In the genomic region with DNA sequence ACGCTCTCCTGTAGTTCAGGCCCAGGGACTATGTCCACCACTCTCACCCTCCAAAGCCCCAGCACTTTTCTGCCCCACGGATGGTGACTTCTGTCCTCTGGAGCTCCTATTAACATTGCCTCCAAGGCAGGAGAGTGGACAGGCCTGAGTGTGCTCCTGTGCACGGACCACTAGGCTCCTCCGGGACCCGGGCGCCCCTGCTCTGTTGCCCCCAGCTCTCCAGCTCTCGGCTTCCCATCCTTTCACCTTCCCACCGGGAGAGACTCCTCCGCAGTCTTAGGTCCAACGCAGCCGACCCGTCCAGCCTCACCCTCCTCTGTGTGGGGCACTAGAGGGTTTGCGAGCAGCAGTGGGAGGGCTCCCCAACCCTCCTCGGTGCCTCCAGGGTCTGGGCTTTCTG, we compare ENCODE assay signal across 17 cellular contexts. TPM values are rescaled to one million over a fixed set of nuclear protein-coding genes. Genes with fewer than 3 reads are reported as not detected.
DNase-seq lines count a peak whose midpoint lies in the region; FAIRE-seq and TF ChIP-seq lines count a peak whose summit lies in the region.
"Had no signal": no experiment of that assay in that cellular context is flagged by ENCODE, and none has a peak within 500 bp of the region (broad histone marks: within the 10 kb centered on the region; RNA-seq: fewer than 3 reads in every experiment).

No MANE protein-coding gene starts in this region.

- FAIRE-seq in frontal cortex (lab: Jason Lieb, UNC): no peak
- FAIRE-seq in urothelium cell line (lab: Jason Lieb, UNC): no peak
- FAIRE-seq: GM18507 had no signal

- intact Hi-C loops in MCF 10A (cut with micrococcal nuclease) (loop anchor here (10.0 kb wide), 1 partner anchor 159 kb away; no protein-coding TSS in a partner anchor), mammary epithelial cell (cut with micrococcal nuclease) (no loop called here)

- H3K27me3 Mint-ChIP-seq in MCF 10A (ENCODE audit: insufficient read depth, unreplicated experiment): no peaks in the 10 kb centered on the region
- no peaks in the 10 kb centered on the region for H3K27me3 Mint-ChIP-seq in endodermal cell (ENCODE audit: insufficient read depth)
- H3K27me3 Mint-ChIP-seq in type B pancreatic cell: no peaks in the 10 kb centered on the region
- H3K27me3 Mint-ChIP-seq: stimulated activated naive CD8-positive, alpha-beta T cell treated with anti-CD3 and anti-CD28 coated beads, Interleukin-15, Interleukin-2, amounts not matched to agents 100 ng/mL and 50 ng/mL, for 24 hours had no signal

- dilution Hi-C loops in mammary epithelial cell (cut with HindIII; ENCODE audit: low sequenced_read_pairs): loop anchor here (5.0 kb wide), 2 partner anchors 57 to 58 kb away; partner anchors contain the start of gene LGALS7

- BruUV-seq in MCF 10A (replicated peaks; lab: Mats Ljungman, UMichigan): no TSS peak
- no TSS peak for BruUV-seq in mammary epithelial cell (replicated peaks; lab: Mats Ljungman, UMichigan)

- H2AFZ ChIP-seq in mammary epithelial cell (ENCODE audit: low read depth, low read length): no peak overlapping the region
- H2AFZ ChIP-seq in osteoblast (ENCODE audit: low read length): no peak overlapping the region

- in situ Hi-C loops in mammary epithelial cell (cut with MboI; ENCODE audit: low sequenced_read_pairs in 2 of 2): loop anchor here in 1 of 2 donors (10.0 kb wide), 1 partner anchor 169 kb away; no protein-coding TSS in a partner anchor

- H3K79me2 ChIP-seq in mammary epithelial cell (ENCODE audit: insufficient read depth, low read length) (peaks cover 75% of the 10 kb centered on the region), osteoblast (ENCODE audit: insufficient read depth, low read length) (peaks cover 77% of the 10 kb centered on the region)

- peaks cover 45% of the 10 kb centered on the region for H3K4me1 ChIP-seq in mammary epithelial cell (ENCODE audit: insufficient read depth, low read length)
- no peaks in the 10 kb centered on the region for H3K4me1 ChIP-seq in endodermal cell (ENCODE audit: control insufficient read depth, insufficient read depth, low read length)
- peaks cover 29% of the 10 kb centered on the region for H3K4me1 ChIP-seq in osteoblast (ENCODE audit: insufficient read depth, low read length)

- no peaks in the 10 kb centered on the region for H3K9me3 ChIP-seq in mammary epithelial cell (replicated peaks; ENCODE audit: insufficient read depth, low read length)
- H3K9me3 ChIP-seq in endodermal cell (ENCODE audit: control insufficient read depth, low read length): no peaks in the 10 kb centered on the region
- H3K9me3 ChIP-seq in osteoblast (ENCODE audit: low read depth, low read length): no peaks in the 10 kb centered on the region

- no peak overlapping the region for H3K27ac Mint-ChIP-seq in MCF 10A (ENCODE audit: low read depth, unreplicated experiment)
- H3K27ac Mint-ChIP-seq in endodermal cell: peak overlapping the region; percentile 78
- H3K27ac Mint-ChIP-seq in type B pancreatic cell: peak overlapping the region; percentile 63
- H3K27ac Mint-ChIP-seq: activated T-helper 2 cell treated with anti-CD3 and anti-CD28 coated beads, Interferon-gamma antibody, Interleukin-2, Interleukin-4, amounts not matched to agents 10 μg/mL and 5 μg/mL and 100 μg/mL, durations not matched to agents 14 hours and 24 hours and 36 hours; CD8-positive, alpha-beta T cell; stimulated activated naive CD8-positive, alpha-beta T cell treated with anti-CD3 and anti-CD28 coated beads, Interleukin-15, Interleukin-2, amounts not matched to agents 100 ng/mL and 50 ng/mL, for 24 hours had no signal

- 88% methylated on average over 9 of the region's 14 CpGs for WGBS in mammary epithelial cell (ENCODE audit: low coverage, missing lambda C conversion rate)
- WGBS in endodermal cell (ENCODE audit: insufficient coverage in 1 of 2, insufficient read length in 1 of 2), 2 experiments: 67 to 89% methylated on average over 3 to 14 of the region's 14 CpGs

- H3K27me3 ChIP-seq in mammary epithelial cell (ENCODE audit: insufficient read depth, low read length) (no peaks in the 10 kb centered on the region), endodermal cell (ENCODE audit: control insufficient read depth, insufficient read depth, low read length, poor library complexity, severe bottlenecking) (no peaks in the 10 kb centered on the region), osteoblast (ENCODE audit: insufficient read depth, low read length) (no peaks in the 10 kb centered on the region)

- peaks cover 48% of the 10 kb centered on the region for H3K36me3 ChIP-seq in mammary epithelial cell (ENCODE audit: insufficient read depth, low read length)
- peaks cover 76% of the 10 kb centered on the region for H3K36me3 ChIP-seq in endodermal cell (ENCODE audit: control insufficient read depth, insufficient read depth, low read length)
- H3K36me3 ChIP-seq in osteoblast (ENCODE audit: insufficient read depth, low read length): peaks cover 97% of the 10 kb centered on the region

- POLR2A ChIA-PET in MCF 10A (lab: Yijun Ruan, JAX): interaction anchor here (6.0 kb wide), 1 partner anchor 65 kb away, joined by 38 read pairs; the partner anchor contains the start of gene ACTN4

- H3K4me3 ChIP-seq in mammary epithelial cell (replicated peaks in 1 of 3; ENCODE audit: insufficient read depth in 1 of 3, low read depth in 2 of 3, low read length in 3 of 3) (no peak overlapping the region), endodermal cell (ENCODE audit: low read length) (no peak overlapping the region), osteoblast (ENCODE audit: insufficient read depth, low read length) (no peak overlapping the region)

- H3K36me3 Mint-ChIP-seq in MCF 10A (ENCODE audit: insufficient read depth, unreplicated experiment) (peaks cover 95% of the 10 kb centered on the region), endodermal cell (ENCODE audit: low read depth) (peaks cover 63% of the 10 kb centered on the region), type B pancreatic cell (peaks cover 15% of the 10 kb centered on the region)

- CTCF ChIA-PET in MCF 10A (lab: Yijun Ruan, JAX) (interaction anchor here (0.9 to 1.4 kb wide), 2 partner anchors 14 to 169 kb away, joined by 3 to 4 read pairs; no protein-coding TSS in a partner anchor), mammary epithelial cell (lab: Charles Lee; ENCODE audit: low non-redundant PET) (no interaction called here)

- TF ChIP-seq CTCF in MCF 10A (IDR thresholded peaks at IDR 0.05; ENCODE audit: unreplicated experiment) (no peak), mammary epithelial cell (conservative IDR thresholded peaks at IDR 0.05 in 1 of 2, IDR thresholded peaks at IDR 0.05 in 1 of 2; ENCODE audit: extremely low read depth in 1 of 2, insufficient read depth in 1 of 2, low read depth in 1 of 2, low read length in 2 of 2) (no peak), endodermal cell (conservative IDR thresholded peaks at IDR 0.05) (no peak), osteoblast (IDR thresholded peaks at IDR 0.05; ENCODE audit: extremely low read depth, low read depth, low read length) (no peak), type B pancreatic cell (conservative IDR thresholded peaks at IDR 0.05) (no peak)

- H3K4me3 Mint-ChIP-seq in MCF 10A (ENCODE audit: unreplicated experiment) (peak overlapping the region; percentile 12), endodermal cell (no peak overlapping the region), type B pancreatic cell (no peak overlapping the region)
- H3K4me3 Mint-ChIP-seq: CD8-positive, alpha-beta T cell; stimulated activated naive CD8-positive, alpha-beta T cell treated with anti-CD3 and anti-CD28 coated beads, Interleukin-15, Interleukin-2, amounts not matched to agents 100 ng/mL and 50 ng/mL, for 24 hours had no signal

- no peak overlapping the region for H3K9ac ChIP-seq in mammary epithelial cell (ENCODE audit: insufficient read depth, low read length)
- H3K9ac ChIP-seq in endodermal cell (ENCODE audit: extremely low read depth, low read length, poor library complexity, severe bottlenecking): no peak overlapping the region

- H3K27ac ChIP-seq in mammary epithelial cell (ENCODE audit: insufficient read depth, low read depth, low read length): no peak overlapping the region
- H3K27ac ChIP-seq in endodermal cell (ENCODE audit: low read depth, low read length): no peak overlapping the region
- peak overlapping the region; percentile 91 for H3K27ac ChIP-seq in osteoblast (ENCODE audit: low read depth, low read length)

- peaks cover 15% of the 10 kb centered on the region for H3K4me1 Mint-ChIP-seq in MCF 10A (ENCODE audit: insufficient read depth, unreplicated experiment)
- no peaks in the 10 kb centered on the region for H3K4me1 Mint-ChIP-seq in endodermal cell
- no peaks in the 10 kb centered on the region for H3K4me1 Mint-ChIP-seq in type B pancreatic cell (ENCODE audit: unreplicated experiment)

- DNase-seq in MCF 10A (ENCODE audit: unreplicated experiment) (no peak), mammary epithelial cell (no peak), endodermal cell (no peak), osteoblast (ENCODE audit: insufficient read length, low spot score, missing footprints) (no peak), type B pancreatic cell (ENCODE audit: extremely low spot score, unreplicated experiment) (no peak), frontal cortex (ENCODE audit: low spot score in 2 of 2) (no peak), NCI-H146 (lab: John Stamatoyannopoulos, UW) (no peak), urothelium cell line (ENCODE audit: low spot score) (no peak)
- DNase-seq: CD8-positive, alpha-beta T cell; GF-D8; mesendoderm; NCI-H1092 treated with DMSO at 0.1 percent for 48 hours; stimulated activated CD4-positive, alpha-beta T cell treated with anti-CD3 and anti-CD28 coated beads, Interleukin-4, amount 100 ng/mL, for 4 hours had no signal

- H4K20me1 ChIP-seq in mammary epithelial cell (ENCODE audit: insufficient read depth, low read length) (no peaks in the 10 kb centered on the region), osteoblast (ENCODE audit: insufficient read depth, low read length) (peaks cover 44% of the 10 kb centered on the region)

- no peaks in the 10 kb centered on the region for H3K9me3 Mint-ChIP-seq in MCF 10A (ENCODE audit: unreplicated experiment)
- H3K9me3 Mint-ChIP-seq in endodermal cell: no peaks in the 10 kb centered on the region
- H3K9me3 Mint-ChIP-seq in type B pancreatic cell: no peaks in the 10 kb centered on the region
- H3K9me3 Mint-ChIP-seq: activated T-helper 2 cell treated with anti-CD3 and anti-CD28 coated beads, Interferon-gamma antibody, Interleukin-2, Interleukin-4, amounts not matched to agents 10 μg/mL and 5 μg/mL and 100 μg/mL, durations not matched to agents 14 hours and 24 hours and 36 hours; CD8-positive, alpha-beta T cell; stimulated activated naive CD8-positive, alpha-beta T cell treated with anti-CD3 and anti-CD28 coated beads, Interleukin-15, Interleukin-2, amounts not matched to agents 100 ng/mL and 50 ng/mL, for 24 hours had no signal

- H3K4me2 ChIP-seq in mammary epithelial cell (ENCODE audit: insufficient read depth, low read depth, low read length): no peak overlapping the region
- H3K4me2 ChIP-seq in osteoblast (ENCODE audit: insufficient read depth, low read length): no peak overlapping the region

RNA-seq across cellular contexts. Expression of gene CAPN12, which starts 30.4 kb away (rescaled TPM):
- total RNA-seq in MCF 10A (2022) (not detected in 2 replicates), mammary epithelial cell (1 to 10 TPM in 1 of 2 donors, under 1 TPM in 1; 0.49 to 1.0 TPM), endodermal cell (10 to 100 TPM; 14.5 to 83.0 TPM), osteoblast (not detected in 2 replicates), type B pancreatic cell (ENCODE audit: low replicate concordance) (3.0 and 4.5 TPM in 2 replicates), frontal cortex (under 0.01 TPM)
- polyA plus RNA-seq in mammary epithelial cell: 4.6 TPM
- polyA minus RNA-seq in mammary epithelial cell: not detected
- polyA plus RNA-seq in endodermal cell (2013, experiment 1 of 2): 9.1 TPM
- 8.0 TPM for polyA plus RNA-seq in endodermal cell (2013, experiment 2 of 2)
- total RNA-seq: A172 had no signal

RNA-seq across cellular contexts. Expression of gene LGALS7, which starts 59.5 kb away (rescaled TPM):
- total RNA-seq in MCF 10A (2022) (1.1 TPM in 1 of 2 replicates, not detected in the other), mammary epithelial cell (1 to 10 TPM in 1 of 2 donors, not detected in 1; 6.3 TPM), endodermal cell (1 to 10 TPM in 1 of 2 donors, not detected in 1; 1.8 TPM), osteoblast (not detected in 2 replicates), type B pancreatic cell (ENCODE audit: low replicate concordance) (1.8 and 1.9 TPM in 2 replicates), frontal cortex (not detected)
- polyA plus RNA-seq in mammary epithelial cell: 50.4 TPM
- 16.3 TPM for polyA minus RNA-seq in mammary epithelial cell
- polyA plus RNA-seq in endodermal cell (2013, experiment 1 of 2): not detected
- polyA plus RNA-seq in endodermal cell (2013, experiment 2 of 2): not detected
- total RNA-seq: A172; activated T-helper 2 cell treated with anti-CD3 and anti-CD28 coated beads, Interferon-gamma antibody, Interleukin-2, Interleukin-4, amounts not matched to agents 10 μg/mL and 5 μg/mL and 100 μg/mL, durations not matched to agents 14 hours and 24 hours and 36 hours; CD8-positive, alpha-beta T cell had no signal
